19 cellular contexts compared by ENCODE assay signal in the genomic region with DNA sequence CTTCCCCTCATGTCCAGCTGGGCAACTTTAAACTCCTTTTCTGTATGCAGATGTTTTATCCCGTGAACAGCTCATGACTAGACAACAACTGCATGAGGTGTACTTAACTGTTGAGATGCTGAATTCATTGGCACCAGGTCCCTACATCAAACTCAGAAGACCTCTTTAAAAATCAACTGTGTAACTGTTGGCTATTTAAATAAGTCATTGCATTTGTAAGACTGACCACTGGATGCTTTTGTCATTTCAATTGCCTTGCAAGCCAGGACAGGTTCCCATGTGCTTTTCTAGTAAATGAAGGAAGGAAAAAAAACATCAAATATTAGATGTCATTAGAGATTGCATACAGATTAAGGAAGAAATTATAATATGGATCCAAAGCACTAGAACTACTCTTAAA. TPM values are rescaled to one million over a fixed set of nuclear protein-coding genes. Genes with fewer than 3 reads are reported as not detected.
A peak's percentile ranks its signal among the peaks of the same experiment; 100 is the strongest.
DNase-seq lines count a peak whose midpoint lies in the region; FAIRE-seq and TF ChIP-seq lines count a peak whose summit lies in the region.
"Had no signal": no experiment of that assay in that cellular context is flagged by ENCODE, and none has a peak within 500 bp of the region (broad histone marks: within the 10 kb centered on the region; RNA-seq: fewer than 3 reads in every experiment).

No MANE protein-coding gene starts in this region.

- H3K56ac ChIP-seq in H9 (ENCODE audit: insufficient read length, low read depth, low read length) (no peak overlapping the region), H1 (replicated peaks; ENCODE audit: insufficient read length, low read depth, low read length) (no peak overlapping the region)

- TF ChIP-seq RAD21 in H1 (IDR thresholded peaks at IDR 0.05 in 1 of 2, conservative IDR thresholded peaks at IDR 0.05 in 1 of 2; ENCODE audit: low read depth in 2 of 2, low read length in 2 of 2), result no peak

- H2BK20ac ChIP-seq in H9 (ENCODE audit: low read depth, low read length, poor library complexity, severe bottlenecking) (no peak overlapping the region), H1 (ENCODE audit: low read length) (no peak overlapping the region)

- no peak overlapping the region; the same call in 1 of the 2 replicates for H3K4me3 ChIP-seq in HUES64 (ENCODE audit: low read length)
- peak overlapping the region in 1 of 4 experiments; percentile 30; a peak in 1 of 8 replicates for H3K4me3 ChIP-seq in H1 (ENCODE audit: extremely low read depth in 1 of 4, insufficient read depth in 2 of 4, low read depth in 3 of 4, low read length in 4 of 4)
- no peak overlapping the region for H3K4me3 ChIP-seq in effector memory CD4-positive, alpha-beta T cell (ENCODE audit: insufficient read depth, low read depth, low read length, poor library complexity, severe bottlenecking)

- H3K27ac ChIP-seq in H9 (ENCODE audit: insufficient read length, low read depth, low read length), result no peak overlapping the region
- H3K27ac ChIP-seq in HUES64 (ENCODE audit: low read depth, low read length), result peak overlapping the region; percentile 59; the same call in 1 of the 2 replicates
- no peak overlapping the region for H3K27ac ChIP-seq in H1 (ENCODE audit: low read depth, low read length)
- H3K27ac ChIP-seq in effector memory CD4-positive, alpha-beta T cell (ENCODE audit: insufficient read depth, low read length, poor library complexity, severe bottlenecking), result no peak overlapping the region

- H4K91ac ChIP-seq in H9 (ENCODE audit: insufficient read length, low read depth, low read length), result no peak overlapping the region
- H4K91ac ChIP-seq in H1 (replicated peaks; ENCODE audit: insufficient read length, low read length), result no peak overlapping the region

- H3K4me2 ChIP-seq in H9 (ENCODE audit: insufficient read depth, insufficient read length, low read length) (peak overlapping the region; percentile 35), H1 (ENCODE audit: insufficient read depth in 1 of 2, low read depth in 2 of 2, low read length in 2 of 2) (peak overlapping the region; percentile 46 to 59)

- no peaks in the 10 kb centered on the region for H3K79me2 ChIP-seq in H9 (ENCODE audit: insufficient read depth, low read length)
- no peaks in the 10 kb centered on the region for H3K79me2 ChIP-seq in H1 (ENCODE audit: control insufficient read depth in 1 of 2, insufficient read depth in 2 of 2, low read length in 2 of 2)

- no peak for TF ChIP-seq EP300 in H1 (IDR thresholded peaks at IDR 0.05; ENCODE audit: borderline replicate concordance in 1 of 2, low read depth in 2 of 2, low read length in 2 of 2)

- H2BK5ac ChIP-seq in H9 (ENCODE audit: insufficient read length, low read length), result no peak overlapping the region
- peak overlapping the region; percentile 10; the same call in 1 of the 2 replicates for H2BK5ac ChIP-seq in H1 (ENCODE audit: low read depth, low read length)

- H3K36me3 ChIP-seq in HUES64 (ENCODE audit: insufficient read depth, low read length), result no peaks in the 10 kb centered on the region
- no peaks in the 10 kb centered on the region for H3K36me3 ChIP-seq in H1 (ENCODE audit: control insufficient read depth in 2 of 4, insufficient read depth in 4 of 4, low read length in 3 of 4)
- H3K36me3 ChIP-seq in effector memory CD4-positive, alpha-beta T cell (ENCODE audit: control insufficient read depth, insufficient read depth, low read length), result no peaks in the 10 kb centered on the region

- no peak overlapping the region for H2BK15ac ChIP-seq in H9 (ENCODE audit: low read depth, low read length)
- no peak overlapping the region for H2BK15ac ChIP-seq in H1 (ENCODE audit: low read length)

- H3K9me3 ChIP-seq in H9 (ENCODE audit: control insufficient read depth, low read depth, low read length), result no peaks in the 10 kb centered on the region
- no peaks in the 10 kb centered on the region for H3K9me3 ChIP-seq in HUES64 (ENCODE audit: insufficient read depth, low read depth, low read length)
- no peaks in the 10 kb centered on the region for H3K9me3 ChIP-seq in H1 (ENCODE audit: insufficient read depth in 2 of 2, low read depth in 1 of 2, low read length in 1 of 2)
- no peaks in the 10 kb centered on the region for H3K9me3 ChIP-seq in effector memory CD4-positive, alpha-beta T cell (ENCODE audit: control insufficient read depth, low read length)

- no peak overlapping the region for H4K5ac ChIP-seq in H9 (ENCODE audit: insufficient read length, low read depth, low read length)
- H4K5ac ChIP-seq in H1 (ENCODE audit: insufficient read length, low read depth, low read length), result no peak overlapping the region

- H3K9ac ChIP-seq in H9 (ENCODE audit: extremely low read depth, insufficient read length, low read length), result no peak overlapping the region
- H3K9ac ChIP-seq in HUES64 (ENCODE audit: low read depth, low read length), result no peak overlapping the region
- no peak overlapping the region; a peak in 1 of 7 replicates for H3K9ac ChIP-seq in H1 (replicated peaks in 1 of 4; ENCODE audit: extremely low read depth in 1 of 4, low read depth in 3 of 4, low read length in 3 of 4)

- H3K36me3 Mint-ChIP-seq in H9 (ENCODE audit: insufficient read depth in 1 of 3, low read depth in 3 of 3), result peaks cover 2 to 20% (median 8%) of the 10 kb centered on the region in 3 experiments; a peak in 5 of 7 replicates
- H3K36me3 Mint-ChIP-seq: IgD-negative memory B cell had no signal

- H4K8ac ChIP-seq in H9 (replicated peaks; ENCODE audit: insufficient read length, low read depth, low read length) (no peak overlapping the region), H1 (ENCODE audit: extremely low read depth, insufficient read depth, low read length) (no peak overlapping the region)

- H2AK5ac ChIP-seq in H9 (ENCODE audit: insufficient read length, low read length) (no peak overlapping the region), H1 (ENCODE audit: low read depth, low read length) (no peak overlapping the region)

- H2BK120ac ChIP-seq in H9 (ENCODE audit: low read depth, low read length, poor library complexity, severe bottlenecking) (no peak overlapping the region), H1 (replicated peaks; ENCODE audit: low read depth, low read length) (no peak overlapping the region)

- no peak overlapping the region for H3K14ac ChIP-seq in H9 (ENCODE audit: insufficient read depth, low read length)
- no peak overlapping the region for H3K14ac ChIP-seq in H1 (ENCODE audit: insufficient read length)

- H3K27me3 Mint-ChIP-seq in H9 (ENCODE audit: low read depth), result peaks cover 5% of the 10 kb centered on the region

- H2BK12ac ChIP-seq in H9 (ENCODE audit: insufficient read length, low read depth, low read length), result no peak overlapping the region
- H2BK12ac ChIP-seq in H1 (ENCODE audit: low read depth, low read length), result peak overlapping the region; percentile 89; the same call in 1 of the 2 replicates

- H3K18ac ChIP-seq in H9 (ENCODE audit: insufficient read length, low read depth, low read length), result no peak overlapping the region
- H3K18ac ChIP-seq in H1 (ENCODE audit: extremely low read depth, low read length), result no peak overlapping the region

- FAIRE-seq in H1 (lab: Jason Lieb, UNC), result peak; percentile 71
- FAIRE-seq: A204.1, GM18507, HTR-8/SVneo had no signal

- no peak overlapping the region for H2AFZ ChIP-seq in H9 (ENCODE audit: low read length)
- H2AFZ ChIP-seq in H1 (ENCODE audit: low read length), result no peak overlapping the region

- no peaks in the 10 kb centered on the region for H3K27me3 ChIP-seq in H9 (ENCODE audit: insufficient read depth, low read length)
- H3K27me3 ChIP-seq in HUES64 (ENCODE audit: insufficient read depth, low read length), result no peaks in the 10 kb centered on the region
- H3K27me3 ChIP-seq in H1 (replicated peaks in 1 of 4; ENCODE audit: control insufficient read depth in 3 of 4, extremely low read depth in 1 of 4, insufficient read depth in 3 of 4, low read length in 3 of 4), result no peaks in the 10 kb centered on the region
- no peaks in the 10 kb centered on the region for H3K27me3 ChIP-seq in effector memory CD4-positive, alpha-beta T cell (replicated peaks; ENCODE audit: control insufficient read depth, insufficient read depth, low read length, poor library complexity, severe bottlenecking)

- no peak for DNase-seq in H9
- no peak for DNase-seq in H1 (ENCODE audit: low read depth in 1 of 2, low spot score in 2 of 2)
- peak; percentile 10 for DNase-seq in iPS-NIHi11 (ENCODE audit: low spot score)
- no peak for DNase-seq in erythroblast (lab: John Stamatoyannopoulos, UW)
- no peak for DNase-seq in effector memory CD4-positive, alpha-beta T cell
- no peak for DNase-seq in stimulated activated CD4-positive, alpha-beta T cell treated with anti-CD3 and anti-CD28 coated beads, Interleukin-2, amount 100 ng/mL, for 48 hours
- DNase-seq: C1 segment of cervical spinal cord; Calu3; CD4-positive, alpha-beta T cell; DMS 273 treated with DMSO at 0.1 percent for 48 hours; GOT3; HCEC 1CT; HFFc6 had no signal

- H3K23me2 ChIP-seq in H9 (ENCODE audit: insufficient read length, low read depth, low read length, poor library complexity, severe bottlenecking) (no peaks in the 10 kb centered on the region), H1 (ENCODE audit: low read depth, low read length) (no peaks in the 10 kb centered on the region)

- H3K27ac Mint-ChIP-seq in H9, result peak overlapping the region in 1 of 3 experiments; percentile 6; a peak in 1 of 7 replicates
- H3K27ac Mint-ChIP-seq: B cell; CD4-positive, alpha-beta T cell; HFFc6; IgD-negative memory B cell had no signal

- no peak overlapping the region for H3T11ph ChIP-seq in H9 (ENCODE audit: low read length)

- WGBS in H9 (ENCODE audit: extremely low coverage, insufficient read length, low lambda C conversion rate), result no CpG with 5 or more reads among the region's 1 CpG
- WGBS in HUES64, result 13% methylated on average over 1 of the region's 1 CpG
- WGBS in H1 (ENCODE audit: extremely low coverage in 1 of 2, insufficient coverage in 1 of 2, insufficient read length in 1 of 2, insufficient replicate concordance in 2 of 2, low coverage in 1 of 2, low lambda C conversion rate in 2 of 2, missing lambda C conversion rate in 1 of 2), 2 experiments, result 0% methylated on average over 1 of the region's 1 CpG; no CpG with 5 or more reads in 1 of the 2 experiments

- H3K4me1 Mint-ChIP-seq in H9, result peaks cover 14 to 16% of the 10 kb centered on the region in 2 experiments
- H3K4me1 Mint-ChIP-seq: B cell, IgD-negative memory B cell had no signal

- H3K23ac ChIP-seq in H9 (ENCODE audit: insufficient read length, low read depth, low read length) (no peak overlapping the region), H1 (ENCODE audit: insufficient read length) (no peak overlapping the region)

- no peaks in the 10 kb centered on the region for H4K20me1 ChIP-seq in H9 (ENCODE audit: control insufficient read depth, insufficient read depth, insufficient read length)
- no peaks in the 10 kb centered on the region for H4K20me1 ChIP-seq in H1 (replicated peaks in 1 of 2; ENCODE audit: control insufficient read depth in 1 of 2, insufficient read depth in 2 of 2, low read length in 2 of 2)

- H3K79me1 ChIP-seq in H9 (ENCODE audit: insufficient read depth, low read depth, low read length, poor library complexity, severe bottlenecking), result no peaks in the 10 kb centered on the region
- H3K79me1 ChIP-seq in H1 (ENCODE audit: low read depth, low read length), result no peaks in the 10 kb centered on the region

- TF ChIP-seq CTCF in H9 (conservative IDR thresholded peaks at IDR 0.05) (no peak), H1 (IDR thresholded peaks at IDR 0.05; ENCODE audit: control extremely low read depth in 1 of 3, insufficient read depth in 1 of 3, low read depth in 1 of 3, low read length in 3 of 3) (no peak)

- H3K4ac ChIP-seq in H9 (ENCODE audit: low read depth, low read length) (no peak overlapping the region), H1 (replicated peaks; ENCODE audit: insufficient read length, low read depth, low read length) (no peak overlapping the region)

- peaks cover 6 to 8% of the 10 kb centered on the region in 2 experiments; a peak in 4 of 5 replicates for H3K9me3 Mint-ChIP-seq in H9
- H3K9me3 Mint-ChIP-seq: HFFc6 had no signal

- no peak for TF ChIP-seq POLR2A in H1 (IDR thresholded peaks at IDR 0.05; ENCODE audit: control extremely low read depth in 1 of 2, low read depth in 2 of 2, low read length in 2 of 2)
- no peak for TF ChIP-seq POLR2A in erythroblast (IDR thresholded peaks at IDR 0.05; ENCODE audit: low read length)

- CTCF ChIA-PET in H1 (lab: Charles Lee; ENCODE audit: partially characterized antibody), result interaction anchor here (1.0 to 1.3 kb wide), 5 partner anchors 13 to 302 kb away, joined by 3 to 4 read pairs (median 3); no protein-coding TSS in a partner anchor

- peaks cover 6% of the 10 kb centered on the region for H3K4me1 ChIP-seq in H9 (ENCODE audit: insufficient read depth, low read length)
- H3K4me1 ChIP-seq in HUES64 (ENCODE audit: insufficient read depth, low read length), result peaks cover 13% of the 10 kb centered on the region
- H3K4me1 ChIP-seq in H1 (replicated peaks in 1 of 4; ENCODE audit: control insufficient read depth in 3 of 4, insufficient read depth in 4 of 4, low read length in 3 of 4), result peaks cover 0 to 5% (median 1%) of the 10 kb centered on the region in 4 experiments; a peak in 4 of 7 replicates
- no peaks in the 10 kb centered on the region for H3K4me1 ChIP-seq in effector memory CD4-positive, alpha-beta T cell (ENCODE audit: control insufficient read depth, insufficient read depth, low read length, poor library complexity, severe bottlenecking)

- POLR2A ChIA-PET in H1 (lab: Charles Lee; ENCODE audit: partially characterized antibody), result interaction anchor here (0.7 kb wide), 1 partner anchor 12 kb away, joined by 3 read pairs; no protein-coding TSS in a partner anchor

- no peak overlapping the region for H3K4me3 Mint-ChIP-seq in H9
- H3K4me3 Mint-ChIP-seq: B cell; CD4-positive, alpha-beta T cell; HFFc6; IgD-negative memory B cell had no signal

RNA-seq across cellular contexts. Expression of a gene that starts 28.3 kb away (rescaled TPM):
- total RNA-seq in H9 (2021), result 16.1 and 17.8 TPM in 2 replicates
- 11.4 TPM for polyA plus RNA-seq in HUES64 (2013, experiment 1 of 2)
- 12.4 TPM for polyA plus RNA-seq in HUES64 (2013, experiment 2 of 2)
- 9.6 and 12.4 TPM in 2 replicates for total RNA-seq in H1 (2021; fragmentation: NEBNext Ultra II Directional; extraction: Animal tissue kit (Norgen Biotek cat#: 25700))
- polyA plus RNA-seq in H1 (2011; rRNA removed), result 2.4 and 4.0 TPM in 2 replicates
- polyA plus RNA-seq in H1 (2011; cell fraction: cytosol; rRNA removed), result 9.5 TPM
- 5.8 TPM for polyA plus RNA-seq in H1 (2011; cell fraction: nucleus; rRNA removed)
- polyA plus RNA-seq in H1 (2012, experiment 1 of 2), result 7.8 to 14.5 TPM (median 9.1 TPM) in 4 replicates
- polyA plus RNA-seq in H1 (2012, experiment 2 of 2), result 0.84 TPM
- polyA plus RNA-seq in H1 (2013, experiment 1 of 2), result 10.7 TPM
- polyA plus RNA-seq in H1 (2013, experiment 2 of 2), result 9.8 TPM
- polyA minus RNA-seq in H1 (2011; rRNA and poly(A)+ RNA removed), result 10.2 and 13.9 TPM in 2 replicates
- 5.3 TPM for polyA minus RNA-seq in H1 (2011; cell fraction: cytosol; rRNA and poly(A)+ RNA removed)
- 19.4 TPM for polyA minus RNA-seq in H1 (2011; cell fraction: nucleus; rRNA and poly(A)+ RNA removed)
